In genomic region chr11:114679505-114679904, GRCh38 we compare ENCODE assay signal across 3 cellular contexts.
A peak's percentile ranks its signal among the peaks of the same experiment; 100 is the strongest.
TF ChIP-seq lines count a peak whose summit lies in the region.

No MANE protein-coding gene starts in this region.

TF ChIP-seq in A549, 52 proteins besides CTCF, POLR2A, EP300 and RAD21:
- TF ChIP-seq HMGXB4 (CRISPR knock-in tag; IDR thresholded peaks at IDR 0.05; ENCODE audit: borderline replicate concordance) (no peak), USF2 (IDR thresholded peaks at IDR 0.05) (no peak), MAFK (IDR thresholded peaks at IDR 0.05; ENCODE audit: partially characterized antibody) (peak; percentile 53), JUN (IDR thresholded peaks at IDR 0.05) (no peak), NPAS2 (CRISPR knock-in tag; IDR thresholded peaks at IDR 0.05; ENCODE audit: borderline replicate concordance) (no peak), MAZ (IDR thresholded peaks at IDR 0.05; ENCODE audit: borderline replicate concordance, low read depth, low read length) (no peak), CHD2 (IDR thresholded peaks at IDR 0.05; ENCODE audit: low read length, partially characterized antibody) (no peak), ZSCAN20 (CRISPR knock-in tag; IDR thresholded peaks at IDR 0.05) (no peak), ESRRA (IDR thresholded peaks at IDR 0.05; ENCODE audit: borderline replicate concordance, low read length) (no peak)
TF ChIP-seq in A549: peak in this region for 1.

TF ChIP-seq in IMR-90, 13 proteins besides CTCF, POLR2A, EP300 and RAD21:
- TF ChIP-seq MAFK (IDR thresholded peaks at IDR 0.05; ENCODE audit: low read depth, low read length) (peak; percentile 31; the same call in 1 of the 2 replicates), FOS (IDR thresholded peaks at IDR 0.05; ENCODE audit: low read depth, low read length) (no peak)
TF ChIP-seq in IMR-90: peak in this region for 1.

TF ChIP-seq in K562, 482 proteins besides CTCF, POLR2A, EP300 and RAD21:
- TF ChIP-seq ZNF316 (IDR thresholded peaks at IDR 0.05): 0 out of 2 replicates have a peak, but pooled peaks have one; percentile 9
- no peak for TF ChIP-seq XRCC3 (IDR thresholded peaks at IDR 0.05)
- no peak for TF ChIP-seq MCM3 (IDR thresholded peaks at IDR 0.05)
